Comparison of ENCODE assay signal across 8 cellular contexts in genomic region chr3:72847751-72848702, GRCh38. TPM values are rescaled to one million over a fixed set of nuclear protein-coding genes. Genes with fewer than 3 reads are reported as not detected.
DNase-seq lines count a peak whose midpoint lies in the region; ATAC-seq and TF ChIP-seq lines count a peak whose summit lies in the region.

SHQ1 (minus strand) TSS chr3:72848445; CDS start chr3:72848340, 105 bp downstream.

- peak within 1 kb of the TSS; percentile 100 for H3K4me3 Mint-ChIP-seq in T-helper 1 cell treated with Interleukin-12 subunit alpha and Interleukin-12 subunit beta and Interleukin-4 antibody, amounts not matched to agents 30 μg/mL and 1 μg/mL, for 36 hours

- H3K9me3 Mint-ChIP-seq in T-helper 1 cell treated with Interleukin-12 subunit alpha and Interleukin-12 subunit beta and Interleukin-4 antibody, amounts not matched to agents 30 μg/mL and 1 μg/mL, for 36 hours = no peaks in the 10 kb centered on the region

- H3K27me3 Mint-ChIP-seq in T-helper 1 cell treated with Interleukin-12 subunit alpha and Interleukin-12 subunit beta and Interleukin-4 antibody, amounts not matched to agents 30 μg/mL and 1 μg/mL, for 36 hours (ENCODE audit: low read depth) = peaks cover 19% of the 10 kb centered on the region

- H3K9me3 ChIP-seq in left ventricle myocardium inferior (replicated peaks) = no peaks in the 10 kb centered on the region
- H3K9me3 ChIP-seq in upper lobe of right lung = no peaks in the 10 kb centered on the region

- ATAC-seq in HG02852 (IDR thresholded peaks at IDR 0.05; ENCODE audit: unreplicated experiment) (peak; percentile 85), upper lobe of right lung (peak; percentile 99)

- no peaks in the 10 kb centered on the region for H3K27me3 ChIP-seq in left ventricle myocardium inferior (ENCODE audit: low read depth)
- no peaks in the 10 kb centered on the region for H3K27me3 ChIP-seq in upper lobe of right lung

- H3K27ac ChIP-seq in left ventricle myocardium inferior (replicated peaks) = peak within 1 kb of the TSS; percentile 90
- H3K27ac ChIP-seq in upper lobe of right lung = peak within 1 kb of the TSS; percentile 74

- intact Hi-C loops in left ventricle myocardium inferior (cut with micrococcal nuclease) = no loop called here
- intact Hi-C loops in posterior vena cava (cut with DNase I) = loop anchor here in 1 of 2 donors (10.0 kb wide), 1 partner anchor 207 kb away; no protein-coding TSS in a partner anchor
- intact Hi-C loops in upper lobe of right lung (cut with DNase I) = no loop called here

- no peak for TF ChIP-seq CTCF in left ventricle myocardium inferior (IDR thresholded peaks at IDR 0.05; ENCODE audit: borderline replicate concordance)
- TF ChIP-seq CTCF in upper lobe of right lung (IDR thresholded peaks at IDR 0.05) = no peak

- peak; percentile 77 for TF ChIP-seq POLR2A in GM15510 (IDR thresholded peaks at IDR 0.05; ENCODE audit: borderline replicate concordance, extremely low read depth, insufficient read length)

- H3K4me3 ChIP-seq in left ventricle myocardium inferior (peak within 1 kb of the TSS; percentile 96), upper lobe of right lung (peak within 1 kb of the TSS; percentile 85)

- peaks cover 35% of the 10 kb centered on the region for H3K4me1 Mint-ChIP-seq in T-helper 1 cell treated with Interleukin-12 subunit alpha and Interleukin-12 subunit beta and Interleukin-4 antibody, amounts not matched to agents 30 μg/mL and 1 μg/mL, for 36 hours (ENCODE audit: low read depth)

- peaks cover 9% of the 10 kb centered on the region for H3K36me3 Mint-ChIP-seq in T-helper 1 cell treated with Interleukin-12 subunit alpha and Interleukin-12 subunit beta and Interleukin-4 antibody, amounts not matched to agents 30 μg/mL and 1 μg/mL, for 36 hours (ENCODE audit: low read depth)

- H3K27ac Mint-ChIP-seq in T-helper 1 cell treated with Interleukin-12 subunit alpha and Interleukin-12 subunit beta and Interleukin-4 antibody, amounts not matched to agents 30 μg/mL and 1 μg/mL, for 36 hours = peak within 1 kb of the TSS; percentile 83

- H3K36me3 ChIP-seq in left ventricle myocardium inferior (no peaks in the 10 kb centered on the region), upper lobe of right lung (no peaks in the 10 kb centered on the region)

- H3K4me1 ChIP-seq in left ventricle myocardium inferior (peaks cover 45% of the 10 kb centered on the region), upper lobe of right lung (peaks cover 13% of the 10 kb centered on the region)

- DNase-seq in NCI-H1436 treated with DMSO at 0.1 percent for 48 hours (lab: John Stamatoyannopoulos, UW) (peak; percentile 1), amniotic stem cell (lab: John Stamatoyannopoulos, UW) (peak; percentile 92), left ventricle myocardium inferior (peak; percentile 96), posterior vena cava (ENCODE audit: low spot score) (peak; percentile 99), upper lobe of right lung (peak; percentile 97)

RNA-seq across cellular contexts. Expression of gene SHQ1, which starts in this region (rescaled TPM):
- 18.8 TPM for total RNA-seq in left ventricle myocardium inferior
- 10 to 100 TPM; 15.0 to 15.2 TPM for total RNA-seq in posterior vena cava
- 17.3 TPM for total RNA-seq in upper lobe of right lung

Comparison
In these comparisons a context has a peak if more than half of its experiments do, and no peak if none do; other contexts are left out.
1. Peak in every context shown above with its lines: DNase-seq, ATAC-seq, H3K4me3 ChIP-seq and H3K27ac ChIP-seq.
2. DNase-seq: peak in every context shown above with its lines; median percentile 99 in posterior vena cava; 97 in upper lobe of right lung; 96 in left ventricle myocardium inferior; 92 in amniotic stem cell; 1 in NCI-H1436 treated with DMSO at 0.1 percent for 48 hours.